Comparison of ENCODE assay signal across 28 cellular contexts in genomic region chr11:102357116-102357515, GRCh38.
"Had no signal": no experiment of that assay in that cellular context is flagged by ENCODE, and none has a peak within 500 bp of the region (broad histone marks: within the 10 kb centered on the region; RNA-seq: fewer than 3 reads in every experiment).

No MANE protein-coding gene starts in this region.

- H3K27me3 Mint-ChIP-seq: progenitor cell of endocrine pancreas, type B pancreatic cell had no signal

- ATAC-seq: body of pancreas; gastroesophageal sphincter; sciatic nerve; stimulated activated naive CD8-positive, alpha-beta T cell treated with anti-CD3 and anti-CD28 coated beads, Interleukin-15, Interleukin-2, amounts not matched to agents 100 U/mL and 50 U/mL, for 24 hours had no signal

- H3K9me3 ChIP-seq: body of pancreas, neutrophil, ovary had no signal

- DNase-seq: activated CD4-positive, alpha-beta T cell treated with anti-CD3 and anti-CD28 coated beads, Interleukin-2, amount 50 U/mL, for 1 hour; activated CD4-positive, CD25-positive, alpha-beta regulatory T cell treated with anti-CD3 and anti-CD28 coated beads, Interleukin-2, amount 50 U/mL, for 72 hours; activated naive CD4-positive, alpha-beta T cell; activated T-cell treated with anti-CD3 and anti-CD28 coated beads for 4 hours; adrenal gland; aorta; body of pancreas; cerebellar nuclear complex; dorsolateral prefrontal cortex; effector memory CD4-positive, alpha-beta T cell; erythroblast; islet precursor cell; left ventricle myocardium inferior; mesendoderm; ovary; stimulated activated CD4-positive, alpha-beta T cell treated with anti-CD3 and anti-CD28 coated beads, Interleukin-12 subunit alpha, Interleukin-12 subunit beta, amount 100 ng/mL, for 4 hours; stimulated activated CD4-positive, alpha-beta T cell treated with anti-CD3 and anti-CD28 coated beads, Interleukin-4, amount 100 ng/mL, for 1 hour; stimulated activated naive CD8-positive, alpha-beta T cell treated with anti-CD3 and anti-CD28 coated beads, Interleukin-15, Interleukin-2, amounts not matched to agents 100 U/mL and 50 U/mL, for 24 hours; substantia nigra; SW 1271; T-helper 2 cell; uterus had no signal

- H3K27ac Mint-ChIP-seq: nephron, progenitor cell of endocrine pancreas, type B pancreatic cell had no signal

- H3K4me1 Mint-ChIP-seq: nephron had no signal

- H3K4me3 Mint-ChIP-seq: nephron, type B pancreatic cell had no signal
